In the genomic region with DNA sequence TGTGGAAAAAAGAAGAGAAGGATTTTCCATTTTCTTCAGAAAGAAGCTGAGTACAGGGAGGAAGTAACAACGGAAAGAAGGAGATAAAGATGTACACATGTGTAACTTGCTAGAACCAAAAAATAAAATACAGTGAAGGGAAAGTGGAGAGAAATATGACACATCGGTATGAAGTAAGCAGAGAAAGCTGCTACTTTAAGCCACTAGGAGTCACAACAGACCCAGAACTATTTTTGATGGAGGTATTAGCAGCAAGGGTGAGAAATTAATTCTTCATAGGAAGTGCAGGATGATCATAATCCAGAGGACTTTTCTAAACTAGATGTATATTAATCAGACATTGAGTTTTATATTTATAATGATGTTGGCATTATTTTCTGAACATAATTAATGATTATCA, we compare ENCODE assay signal across 8 cellular contexts.
DNase-seq lines count a peak whose midpoint lies in the region; ATAC-seq, FAIRE-seq and TF ChIP-seq lines count a peak whose summit lies in the region.

No MANE protein-coding gene starts in this region.

- H3K27ac Mint-ChIP-seq in activated naive CD8-positive, alpha-beta T cell treated with anti-CD3 and anti-CD28 coated beads, Interleukin-2, amount 50 U/mL, for 24 hours = no peak overlapping the region
- H3K27ac Mint-ChIP-seq in activated naive CD8-positive, alpha-beta T cell treated with anti-CD3 and anti-CD28 coated beads for 36 hours = no peak overlapping the region

- ATAC-seq in activated naive CD8-positive, alpha-beta T cell treated with anti-CD3 and anti-CD28 coated beads, Interleukin-2, amount 50 U/mL, for 24 hours = peak; percentile 63
- ATAC-seq in HG02571 (IDR thresholded peaks at IDR 0.05; ENCODE audit: unreplicated experiment) (peak; percentile 94), pancreas (peak in 3 of 4 donors; percentile 32 to 58 (median 56))

- no peaks in the 10 kb centered on the region for H3K27me3 Mint-ChIP-seq in activated naive CD8-positive, alpha-beta T cell treated with anti-CD3 and anti-CD28 coated beads, Interleukin-2, amount 50 U/mL, for 24 hours
- H3K27me3 Mint-ChIP-seq in activated naive CD8-positive, alpha-beta T cell treated with anti-CD3 and anti-CD28 coated beads for 36 hours = no peaks in the 10 kb centered on the region

- no peaks in the 10 kb centered on the region for H3K9me3 Mint-ChIP-seq in activated naive CD8-positive, alpha-beta T cell treated with anti-CD3 and anti-CD28 coated beads, Interleukin-2, amount 50 U/mL, for 24 hours
- no peaks in the 10 kb centered on the region for H3K9me3 Mint-ChIP-seq in activated naive CD8-positive, alpha-beta T cell treated with anti-CD3 and anti-CD28 coated beads for 36 hours

- no peaks in the 10 kb centered on the region for H3K36me3 ChIP-seq in pancreas

- TF ChIP-seq CTCF in NB4 (IDR thresholded peaks at IDR 0.05; ENCODE audit: low read depth, low read length) (peak; percentile 42), pancreas (IDR thresholded peaks at IDR 0.05) (peak in 2 of 4 donors; percentile 4 to 36)

- WGBS in pancreas, 2 donors = 15 to 17% methylated on average over 2 of the region's 2 CpGs

- H3K4me1 Mint-ChIP-seq in activated naive CD8-positive, alpha-beta T cell treated with anti-CD3 and anti-CD28 coated beads, Interleukin-2, amount 50 U/mL, for 24 hours = no peaks in the 10 kb centered on the region
- H3K4me1 Mint-ChIP-seq in activated naive CD8-positive, alpha-beta T cell treated with anti-CD3 and anti-CD28 coated beads for 36 hours = no peaks in the 10 kb centered on the region

- no peak for FAIRE-seq in pancreas (lab: Jason Lieb, UNC)

- no peak for DNase-seq in activated naive CD8-positive, alpha-beta T cell treated with anti-CD3 and anti-CD28 coated beads, Interleukin-2, amount 50 U/mL, for 24 hours
- no peak for DNase-seq in activated naive CD8-positive, alpha-beta T cell treated with anti-CD3 and anti-CD28 coated beads for 36 hours
- DNase-seq in NB4 (ENCODE audit: low read depth) (peak; percentile 66), T47D (ENCODE audit: low read depth in 1 of 2, low spot score in 1 of 2) (peak; percentile 5 to 58), pancreas (no peak), GM19240 (ENCODE audit: insufficient read length, low spot score) (no peak), NCI-H526 (lab: John Stamatoyannopoulos, UW) (no peak)

- H3K4me3 Mint-ChIP-seq in activated naive CD8-positive, alpha-beta T cell treated with anti-CD3 and anti-CD28 coated beads, Interleukin-2, amount 50 U/mL, for 24 hours = no peak overlapping the region
- no peak overlapping the region for H3K4me3 Mint-ChIP-seq in activated naive CD8-positive, alpha-beta T cell treated with anti-CD3 and anti-CD28 coated beads for 36 hours

- no peak for TF ChIP-seq POLR2A in NB4 (IDR thresholded peaks at IDR 0.05; ENCODE audit: extremely low read depth, insufficient read length)

- H3K36me3 Mint-ChIP-seq in activated naive CD8-positive, alpha-beta T cell treated with anti-CD3 and anti-CD28 coated beads, Interleukin-2, amount 50 U/mL, for 24 hours (ENCODE audit: low read depth) = no peaks in the 10 kb centered on the region
- no peaks in the 10 kb centered on the region for H3K36me3 Mint-ChIP-seq in activated naive CD8-positive, alpha-beta T cell treated with anti-CD3 and anti-CD28 coated beads for 36 hours

- no peak overlapping the region for H3K27ac ChIP-seq in pancreas

- in situ Hi-C loops in T47D (cut with HindIII; ENCODE audit: low pct_unique_long_range_greater_than_20kb, low sequenced_read_pairs) = no loop called here

- H3K4me3 ChIP-seq in NB4 (ENCODE audit: low read depth, low read length) = no peak overlapping the region
- no peak overlapping the region for H3K4me3 ChIP-seq in pancreas

- intact Hi-C loops in pancreas (cut with DNase I) = no loop called here

- no peaks in the 10 kb centered on the region for H3K4me1 ChIP-seq in pancreas

- no peaks in the 10 kb centered on the region for H3K9me3 ChIP-seq in pancreas

- no peaks in the 10 kb centered on the region for H3K27me3 ChIP-seq in pancreas

Comparison
In these comparisons a context has a peak if more than half of its experiments do, and no peak if none do; other contexts are left out.
1. DNase-seq: peak in NB4 (single experiment) and T47D (2 of 2); none in activated naive CD8-positive, alpha-beta T cell treated with anti-CD3 and anti-CD28 coated beads, Interleukin-2, amount 50 U/mL, for 24 hours (single experiment), activated naive CD8-positive, alpha-beta T cell treated with anti-CD3 and anti-CD28 coated beads for 36 hours (single experiment), pancreas (0 of 6), GM19240 (single experiment) and NCI-H526 (0 of 2).
2. Peak in every context shown above with its lines, with median percentiles within 50 percentile points of each other: ATAC-seq.